ENCODE assay signal across 8 cellular contexts in genomic region chr11:114774599-114775365, GRCh38.
A peak's percentile ranks its signal among the peaks of the same experiment; 100 is the strongest.
DNase-seq lines count a peak whose midpoint lies in the region; ATAC-seq and TF ChIP-seq lines count a peak whose summit lies in the region.

No MANE protein-coding gene starts in this region.

- peak; percentile 19 for DNase-seq in stimulated activated CD4-positive, alpha-beta T cell treated with anti-CD3 and anti-CD28 coated beads, Interleukin-1b, Interleukin-23, amount 100 ng/mL, for 48 hours
- no peak for DNase-seq in stimulated activated CD4-positive, alpha-beta T cell treated with anti-CD3 and anti-CD28 coated beads, Interleukin-12 subunit alpha, Interleukin-12 subunit beta, amount 100 ng/mL, for 4 hours
- DNase-seq in NCI-H1092 (lab: John Stamatoyannopoulos, UW) = peak; percentile 77
- DNase-seq in heart left ventricle = peak in 4 of 5 donors; percentile 21 to 35 (median 26)
- DNase-seq in gastrocnemius medialis = peak in 1 of 2 donors; percentile 47
- DNase-seq in naive thymus-derived CD8-positive, alpha-beta T cell = no peak
- no peak for DNase-seq in amniotic stem cell (lab: John Stamatoyannopoulos, UW)

- peaks cover 0 to 42% (median 14%) of the 10 kb centered on the region in 5 donors for H3K27me3 Mint-ChIP-seq in naive thymus-derived CD8-positive, alpha-beta T cell

- H4K20me1 ChIP-seq in SU-DHL-6 (ENCODE audit: low read depth, low read length) = no peaks in the 10 kb centered on the region

- no peaks in the 10 kb centered on the region for H3K9me2 ChIP-seq in SU-DHL-6 (replicated peaks; ENCODE audit: insufficient read depth, low read length)

- TF ChIP-seq CTCF in SU-DHL-6 (IDR thresholded peaks at IDR 0.05; ENCODE audit: insufficient read depth, low read length, poor library complexity, severe bottlenecking) (peak; percentile 68), heart left ventricle (IDR thresholded peaks at IDR 0.05) (peak; percentile 40 to 74 (median 58)), gastrocnemius medialis (IDR thresholded peaks at IDR 0.05 in 4 of 5, conservative IDR thresholded peaks at IDR 0.05 in 1 of 5) (peak; percentile 58 to 72 (median 70))

- H3K9me3 Mint-ChIP-seq in naive thymus-derived CD8-positive, alpha-beta T cell = no peaks in the 10 kb centered on the region

- no peaks in the 10 kb centered on the region for H3F3A ChIP-seq in SU-DHL-6 (ENCODE audit: insufficient read depth)

- H3K4me3 ChIP-seq in SU-DHL-6 (ENCODE audit: insufficient read depth, low read length, poor library complexity, severe bottlenecking) = no peak overlapping the region
- H3K4me3 ChIP-seq in heart left ventricle = no peak overlapping the region
- H3K4me3 ChIP-seq in gastrocnemius medialis = no peak overlapping the region

- H3K4me2 ChIP-seq in SU-DHL-6 (ENCODE audit: low read depth, low read length, poor library complexity, severe bottlenecking) = no peak overlapping the region

- in situ Hi-C loops in gastrocnemius medialis (cut with MboI; ENCODE audit: low sequenced_read_pairs in 4 of 4) = loop anchor here in 3 of 4 donors (10.0 to 25.0 kb wide), 3 partner anchors 180 to 762 kb away; no protein-coding TSS in a partner anchor

- ATAC-seq in heart left ventricle = peak; percentile 71 to 86 (median 80)
- peak; percentile 68 to 77 for ATAC-seq in gastrocnemius medialis
- ATAC-seq in naive thymus-derived CD8-positive, alpha-beta T cell = no peak

- intact Hi-C loops in heart left ventricle (cut with DNase I) (loop anchor here in 9 of 10 donors (1.0 to 10.0 kb wide), 13 partner anchors 118 to 1503 kb away; partner anchors contain the start of gene CADM1 (in 2 of the 9)), gastrocnemius medialis (cut with DNase I; ENCODE audit: low total_unique reads) (loop anchor here (10.0 kb wide), 1 partner anchor 180 kb away; no protein-coding TSS in a partner anchor)

- H3K27ac ChIP-seq in SU-DHL-6 (ENCODE audit: low read depth, low read length) = no peak overlapping the region
- peak overlapping the region in 1 of 12 donors; percentile 39 for H3K27ac ChIP-seq in heart left ventricle
- no peak overlapping the region for H3K27ac ChIP-seq in gastrocnemius medialis

- TF ChIP-seq POLR2A in heart left ventricle (IDR thresholded peaks at IDR 0.05) = no peak
- TF ChIP-seq POLR2A in gastrocnemius medialis (IDR thresholded peaks at IDR 0.05) = no peak

- H2AFZ ChIP-seq in SU-DHL-6 (ENCODE audit: low read depth, low read length, severe bottlenecking) = no peak overlapping the region

- no peak overlapping the region for H3K27ac Mint-ChIP-seq in naive thymus-derived CD8-positive, alpha-beta T cell

- H3K36me3 Mint-ChIP-seq in naive thymus-derived CD8-positive, alpha-beta T cell = no peaks in the 10 kb centered on the region

- no peak overlapping the region for H3K9ac ChIP-seq in SU-DHL-6 (ENCODE audit: low read length)

- 53 to 59% (median 56%) methylated on average over 19 of the region's 19 CpGs for WGBS in heart left ventricle, 4 donors

- H3K79me2 ChIP-seq in SU-DHL-6 (ENCODE audit: insufficient read depth, low read length) = no peaks in the 10 kb centered on the region

- H3K27me3 ChIP-seq in SU-DHL-6 (ENCODE audit: low read length) (no peaks in the 10 kb centered on the region), heart left ventricle (no peaks in the 10 kb centered on the region), gastrocnemius medialis (no peaks in the 10 kb centered on the region)

- H3K4me3 Mint-ChIP-seq in naive thymus-derived CD8-positive, alpha-beta T cell = no peak overlapping the region

- POLR2A ChIA-PET in naive thymus-derived CD8-positive, alpha-beta T cell (lab: Charles Lee) = no interaction called here

- no peaks in the 10 kb centered on the region for H3K9me3 ChIP-seq in SU-DHL-6 (ENCODE audit: insufficient read depth, low read length)
- H3K9me3 ChIP-seq in heart left ventricle = no peaks in the 10 kb centered on the region
- H3K9me3 ChIP-seq in gastrocnemius medialis = no peaks in the 10 kb centered on the region

- H3K4me1 ChIP-seq in heart left ventricle = peaks cover 0 to 15% (median 8%) of the 10 kb centered on the region in 12 donors
- peaks cover 0 to 4% of the 10 kb centered on the region in 2 donors for H3K4me1 ChIP-seq in gastrocnemius medialis

- H3K36me3 ChIP-seq in SU-DHL-6 (ENCODE audit: low read length) (no peaks in the 10 kb centered on the region), heart left ventricle (no peaks in the 10 kb centered on the region), gastrocnemius medialis (no peaks in the 10 kb centered on the region)

- no peaks in the 10 kb centered on the region for H3K4me1 Mint-ChIP-seq in naive thymus-derived CD8-positive, alpha-beta T cell

Comparison
In these comparisons a context has a peak if more than half of its experiments do, and no peak if none do; other contexts are left out.
1. DNase-seq: peak in stimulated activated CD4-positive, alpha-beta T cell treated with anti-CD3 and anti-CD28 coated beads, Interleukin-1b, Interleukin-23, amount 100 ng/mL, for 48 hours (single experiment), NCI-H1092 (single experiment) and heart left ventricle (4 of 5); none in stimulated activated CD4-positive, alpha-beta T cell treated with anti-CD3 and anti-CD28 coated beads, Interleukin-12 subunit alpha, Interleukin-12 subunit beta, amount 100 ng/mL, for 4 hours (single experiment), naive thymus-derived CD8-positive, alpha-beta T cell (0 of 10) and amniotic stem cell (single experiment).
2. ATAC-seq: peak in heart left ventricle (4 of 4) and gastrocnemius medialis (2 of 2); none in naive thymus-derived CD8-positive, alpha-beta T cell (0 of 2).
3. Peak in every context shown above with its lines, with median percentiles within 50 percentile points of each other: CTCF ChIP-seq.